ENCODE assay signal across 8 cellular contexts in genomic region chr6:8539446-8539845, GRCh38.
DNase-seq lines count a peak whose midpoint lies in the region; ATAC-seq, FAIRE-seq and TF ChIP-seq lines count a peak whose summit lies in the region.

No MANE protein-coding gene starts in this region.

- no peaks in the 10 kb centered on the region; the same call in 1 of the 2 replicates for H3K9me3 ChIP-seq in PC-3 (ENCODE audit: low read length)
- peaks cover 3% of the 10 kb centered on the region; the same call in 1 of the 2 replicates for H3K9me3 ChIP-seq in MG63

- H2AFZ ChIP-seq in PC-3 (ENCODE audit: low read length): no peak overlapping the region

- no peak overlapping the region for H3K4me2 ChIP-seq in PC-3 (ENCODE audit: low read length)

- H3K4me3 ChIP-seq in PC-3 (ENCODE audit: low read length) (no peak overlapping the region), foreskin fibroblast (ENCODE audit: low read depth in 1 of 2, low read length in 2 of 2) (no peak overlapping the region), MG63 (no peak overlapping the region)

- peak; percentile 65 for TF ChIP-seq CTCF in PC-3 (conservative IDR thresholded peaks at IDR 0.05; ENCODE audit: low read depth, low read length)
- TF ChIP-seq CTCF in foreskin fibroblast (IDR thresholded peaks at IDR 0.05; ENCODE audit: low read depth, low read length): peak; percentile 34

- DNase-seq in DMS114 treated with DMSO at 0.1 percent for 48 hours (lab: John Stamatoyannopoulos, UW; ENCODE audit: unreplicated experiment) (peak; percentile 35), PC-3 (peak; percentile 33), foreskin fibroblast (peak in 1 of 2 donors; percentile 47), MG63 (no peak), H54 (ENCODE audit: insufficient read length, low spot score) (no peak)
- DNase-seq in stimulated activated CD4-positive, alpha-beta T cell treated with anti-CD3 and anti-CD28 coated beads, Interleukin-15, amount 100 ng/mL, for 24 hours: no peak

- no peaks in the 10 kb centered on the region for H3F3A ChIP-seq in PC-3 (ENCODE audit: low read length, unreplicated experiment)

- no peak overlapping the region for H3K9ac ChIP-seq in PC-3 (ENCODE audit: low read length)

- ATAC-seq in HG02981 (IDR thresholded peaks at IDR 0.05; ENCODE audit: unreplicated experiment) (peak; percentile 47), PC-3 (peak; percentile 49; the same call in 1 of the 2 replicates), GM21786 (IDR thresholded peaks at IDR 0.05; ENCODE audit: unreplicated experiment) (no peak)

- H3K36me3 ChIP-seq in PC-3 (ENCODE audit: low read depth, low read length) (no peaks in the 10 kb centered on the region), MG63 (no peaks in the 10 kb centered on the region)

- POLR2A ChIA-PET in PC-3 (lab: Charles Lee; ENCODE audit: unreplicated experiment): no interaction called here

- H3K4me1 ChIP-seq in PC-3 (ENCODE audit: insufficient read depth, low read length): 0 out of 2 replicates have a peak, but pooled peaks cover 6% of the 10 kb centered on the region

- H4K20me1 ChIP-seq in PC-3 (ENCODE audit: low read length): no peaks in the 10 kb centered on the region

- TF ChIP-seq POLR2A in H54 (IDR thresholded peaks at IDR 0.05; ENCODE audit: low read depth, low read length): no peak

- intact Hi-C loops in PC-3 (cut with micrococcal nuclease): loop anchor here (2.0 to 5.0 kb wide), 4 partner anchors 169 to 1898 kb away; no protein-coding TSS in a partner anchor

- H3K27ac ChIP-seq in PC-3 (ENCODE audit: low read length): no peak overlapping the region

- no peak for FAIRE-seq in H54 (lab: Jason Lieb, UNC)

- H3K9me2 ChIP-seq in PC-3 (replicated peaks; ENCODE audit: low read length): no peaks in the 10 kb centered on the region

- CTCF ChIA-PET in PC-3 (lab: Charles Lee): interaction anchor here (0.5 kb wide), 1 partner anchor 1895 kb away, joined by 4 read pairs; no protein-coding TSS in a partner anchor

- no TSS peak for BruUV-seq in PC-3 (replicated peaks; lab: Mats Ljungman, UMichigan)

- H3K27me3 ChIP-seq in PC-3 (ENCODE audit: low read length) (no peaks in the 10 kb centered on the region; the same call in 1 of the 2 replicates), MG63 (no peaks in the 10 kb centered on the region)

- H3K79me2 ChIP-seq in PC-3 (ENCODE audit: low read length): no peaks in the 10 kb centered on the region

Comparison
In these comparisons a context has a peak if more than half of its experiments do, and no peak if none do; other contexts are left out.
1. DNase-seq: peak in DMS114 treated with DMSO at 0.1 percent for 48 hours (single experiment) and PC-3 (single experiment); none in MG63 (single experiment), stimulated activated CD4-positive, alpha-beta T cell treated with anti-CD3 and anti-CD28 coated beads, Interleukin-15, amount 100 ng/mL, for 24 hours (single experiment) and H54 (single experiment).